Comparison of ENCODE assay signal across 1 cellular context in the genomic region with DNA sequence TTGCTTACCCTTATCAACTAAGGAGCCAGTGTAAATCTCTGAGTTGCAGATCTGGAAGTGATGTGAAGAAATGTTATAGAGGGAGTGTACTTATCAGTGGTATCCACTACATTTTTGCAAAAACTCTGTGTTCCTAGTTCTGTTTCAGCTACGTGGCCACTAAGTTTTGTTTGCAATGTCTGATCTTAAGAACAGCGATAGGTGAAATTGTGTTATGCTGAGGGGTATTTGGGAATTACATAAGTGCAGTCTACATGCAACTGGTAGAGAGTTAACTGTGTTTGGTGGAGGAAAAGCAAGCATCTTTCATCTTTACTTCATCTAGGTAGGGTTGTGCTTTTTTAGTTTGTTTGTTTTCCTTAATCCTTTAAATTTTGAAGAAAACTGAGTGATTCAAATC.
TF ChIP-seq lines count a peak whose summit lies in the region.

No MANE protein-coding gene starts in this region.

TF ChIP-seq in liver, 16 proteins besides CTCF, POLR2A, EP300 and RAD21 (continued from another document):
- TF ChIP-seq FOXA2 (IDR thresholded peaks at IDR 0.05) (no peak), NR2F2 (IDR thresholded peaks at IDR 0.05) (no peak), YY1 (IDR thresholded peaks at IDR 0.05) (no peak), SP1 (IDR thresholded peaks at IDR 0.05) (no peak)
- TF ChIP-seq, protein P1, sequence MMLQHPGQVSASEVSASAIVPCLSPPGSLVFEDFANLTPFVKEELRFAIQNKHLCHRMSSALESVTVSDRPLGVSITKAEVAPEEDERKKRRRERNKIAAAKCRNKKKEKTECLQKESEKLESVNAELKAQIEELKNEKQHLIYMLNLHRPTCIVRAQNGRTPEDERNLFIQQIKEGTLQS (IDR thresholded peaks at IDR 0.05), result no peak
TF ChIP-seq in liver: peak in this region for 0.
